Comparison of ENCODE assay signal across 8 cellular contexts in genomic region chr6:26045046-26045938, GRCh38.
A peak's percentile ranks its signal among the peaks of the same experiment; 100 is the strongest.
DNase-seq lines count a peak whose midpoint lies in the region; ATAC-seq lines count a peak whose summit lies in the region.

No MANE protein-coding gene starts in this region.

- ATAC-seq in GM19395 (IDR thresholded peaks at IDR 0.05; ENCODE audit: unreplicated experiment) (peak; percentile 57), HG03521 (IDR thresholded peaks at IDR 0.05; ENCODE audit: unreplicated experiment) (peak; percentile 39)

- H3K27me3 Mint-ChIP-seq in activated naive CD4-positive, alpha-beta T cell treated with anti-CD3 and anti-CD28 coated beads, Interleukin-2, amount 50 U/mL, for 24 hours, result no peaks in the 10 kb centered on the region

- H3K27ac Mint-ChIP-seq in activated naive CD4-positive, alpha-beta T cell treated with anti-CD3 and anti-CD28 coated beads, Interleukin-2, amount 50 U/mL, for 24 hours, result peak overlapping the region; percentile 94

- peak overlapping the region; percentile 91 for H3K4me3 Mint-ChIP-seq in activated naive CD4-positive, alpha-beta T cell treated with anti-CD3 and anti-CD28 coated beads, Interleukin-2, amount 50 U/mL, for 24 hours

- peaks cover 23% of the 10 kb centered on the region for H3K4me1 Mint-ChIP-seq in activated naive CD4-positive, alpha-beta T cell treated with anti-CD3 and anti-CD28 coated beads, Interleukin-2, amount 50 U/mL, for 24 hours

- no peaks in the 10 kb centered on the region for H3K9me3 Mint-ChIP-seq in activated naive CD4-positive, alpha-beta T cell treated with anti-CD3 and anti-CD28 coated beads, Interleukin-2, amount 50 U/mL, for 24 hours

- H3K36me3 Mint-ChIP-seq in activated naive CD4-positive, alpha-beta T cell treated with anti-CD3 and anti-CD28 coated beads, Interleukin-2, amount 50 U/mL, for 24 hours, result no peaks in the 10 kb centered on the region

- DNase-seq in C1 segment of cervical spinal cord (lab: John Stamatoyannopoulos, UW) (peak in 12 of 14 donors; percentile 22 to 87 (median 44)), SHP77 (lab: John Stamatoyannopoulos, UW) (peak; percentile 93 to 96), globus pallidus (ENCODE audit: low spot score) (peak; percentile 88), pons (ENCODE audit: low spot score) (peak; percentile 97), NCI-H510A (lab: John Stamatoyannopoulos, UW) (no peak)
